Comparison of ENCODE assay signal across 8 cellular contexts in the genomic region with DNA sequence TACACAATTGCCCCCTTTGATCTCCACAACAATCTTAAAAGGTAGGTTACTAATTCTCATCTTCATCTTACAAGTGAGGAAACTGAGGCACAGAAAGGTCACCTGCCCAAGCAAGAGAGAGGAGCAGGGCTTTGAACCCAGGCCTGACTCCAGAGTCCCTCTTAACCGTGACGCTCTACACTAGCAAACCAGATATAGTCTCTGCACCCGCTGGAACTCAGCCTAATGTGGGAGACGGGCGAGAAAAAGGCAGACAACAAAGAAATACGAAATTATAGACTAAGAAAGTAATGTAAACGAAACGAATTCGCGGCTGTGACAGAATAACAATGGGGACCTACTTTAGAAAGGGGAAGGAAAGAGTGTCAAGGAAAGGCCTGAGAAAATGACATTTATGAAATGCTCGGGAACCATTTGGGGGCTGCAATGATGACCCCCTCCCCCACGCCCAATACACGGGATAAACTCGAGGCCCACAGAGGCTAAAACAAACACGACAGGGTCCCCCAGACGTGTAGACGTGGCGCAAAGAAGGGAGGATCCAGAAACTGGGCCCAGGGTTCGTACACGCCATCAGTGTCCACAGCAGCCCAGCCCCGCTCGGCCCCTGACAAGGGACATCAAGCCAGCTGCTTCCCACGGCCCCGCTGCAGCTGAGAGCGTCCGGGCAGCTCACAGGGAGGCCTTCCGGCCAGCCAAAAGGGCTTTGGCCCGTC. TPM values are rescaled to one million over a fixed set of nuclear protein-coding genes. Genes with fewer than 3 reads are reported as not detected.
DNase-seq lines count a peak whose midpoint lies in the region; ATAC-seq and TF ChIP-seq lines count a peak whose summit lies in the region.

No MANE protein-coding gene starts in this region.

- H3K27me3 ChIP-seq in adrenal gland (no peaks in the 10 kb centered on the region), smooth muscle cell (ENCODE audit: low read depth) (no peaks in the 10 kb centered on the region)

- H3K9me3 ChIP-seq in adrenal gland (replicated peaks in 1 of 3) (no peaks in the 10 kb centered on the region), iPS-18c (ENCODE audit: control insufficient read depth, insufficient read depth, low read length) (no peaks in the 10 kb centered on the region), smooth muscle cell (replicated peaks; ENCODE audit: low read depth) (no peaks in the 10 kb centered on the region)

- in situ Hi-C loops in KBM-7 (cut with MboI; ENCODE audit: low pct_unique_long_range_greater_than_20kb, low sequenced_read_pairs): no loop called here

- H3K79me2 ChIP-seq in smooth muscle cell (ENCODE audit: low read depth): peaks cover 56% of the 10 kb centered on the region

- peaks cover 7% of the 10 kb centered on the region for H3F3A ChIP-seq in smooth muscle cell (ENCODE audit: low read depth)

- ATAC-seq in GM21447 (IDR thresholded peaks at IDR 0.05; ENCODE audit: unreplicated experiment) (peak; percentile 12), GM18873 (IDR thresholded peaks at IDR 0.05; ENCODE audit: low FRiP score, unreplicated experiment) (no peak)

- peak overlapping the region; percentile 83 for H2AFZ ChIP-seq in smooth muscle cell (ENCODE audit: low read depth)

- peaks cover 49% of the 10 kb centered on the region for H4K20me1 ChIP-seq in smooth muscle cell (ENCODE audit: low read depth)

- H3K4me2 ChIP-seq in smooth muscle cell: peak overlapping the region; percentile 96

- H3K4me3 ChIP-seq in adrenal gland: peak overlapping the region; percentile 28 to 97 (median 86)
- H3K4me3 ChIP-seq in iPS-18c (ENCODE audit: insufficient read depth, low read depth, low read length): peak overlapping the region; percentile 94
- H3K4me3 ChIP-seq in smooth muscle cell: peak overlapping the region; percentile 90

- TF ChIP-seq POLR2A in adrenal gland (IDR thresholded peaks at IDR 0.05): no peak

- TF ChIP-seq CTCF in adrenal gland (IDR thresholded peaks at IDR 0.05) (no peak), smooth muscle cell (IDR thresholded peaks at IDR 0.05; ENCODE audit: borderline replicate concordance, insufficient read depth, poor library complexity, severe bottlenecking) (no peak)

- H3K36me3 ChIP-seq in adrenal gland (replicated peaks in 1 of 2): peaks cover 0 to 5% of the 10 kb centered on the region in 2 donors
- H3K36me3 ChIP-seq in smooth muscle cell (ENCODE audit: low read depth): no peaks in the 10 kb centered on the region

- peak overlapping the region; percentile 74 to 95 (median 93) for H3K27ac ChIP-seq in adrenal gland
- H3K27ac ChIP-seq in smooth muscle cell (ENCODE audit: low read depth): peak overlapping the region; percentile 95

- intact Hi-C loops in adrenal gland (cut with DNase I): loop anchor here in 1 of 2 donors (5.0 kb wide), 1 partner anchor 220 kb away; the partner anchor contains the start of gene GGT7

- peak overlapping the region; percentile 92 for H3K9ac ChIP-seq in smooth muscle cell (ENCODE audit: low read depth)

- DNase-seq in DMS53 treated with DMSO at 0.1 percent for 48 hours (lab: John Stamatoyannopoulos, UW; ENCODE audit: unreplicated experiment) (peak; percentile 29), KBM-7 (peak; percentile 47), adrenal gland (peak in 4 of 7 donors; percentile 32 to 78 (median 50)), smooth muscle cell (lab: John Stamatoyannopoulos, UW; ENCODE audit: unreplicated experiment) (no peak), LoVo (ENCODE audit: low spot score) (no peak)

- H3K4me1 ChIP-seq in adrenal gland (replicated peaks in 1 of 2) (peaks cover 29 to 51% of the 10 kb centered on the region in 2 donors), smooth muscle cell (ENCODE audit: low read depth) (peaks cover 11% of the 10 kb centered on the region)

- 0 to 1% (median 0%) methylated on average over 17 to 28 of the region's 28 CpGs for WGBS in adrenal gland, 4 donors
- 2% methylated on average over 25 of the region's 28 CpGs for WGBS in smooth muscle cell (ENCODE audit: low lambda C conversion rate)

RNA-seq across cellular contexts. Expression of gene TRPC4AP, which starts 0.6 kb away (rescaled TPM):
- total RNA-seq in adrenal gland (10 to 100 TPM; 68.3 to 87.2 (median 81.2) TPM), smooth muscle cell (77.3 and 83.5 TPM in 2 replicates)
- polyA plus RNA-seq in adrenal gland (10 to 100 TPM; 50.2 to 68.5 (median 56.2) TPM), smooth muscle cell (87.2 and 95.4 TPM in 2 replicates)

RNA-seq across cellular contexts. Expression of gene EDEM2, which starts 55.2 kb away (rescaled TPM):
- total RNA-seq in adrenal gland: 10 to 100 TPM; 29.3 to 62.5 (median 42.3) TPM
- 10 to 100 TPM; 16.2 to 39.4 (median 25.0) TPM for polyA plus RNA-seq in adrenal gland
- total RNA-seq in smooth muscle cell: 7.8 and 11.6 TPM in 2 replicates
- polyA plus RNA-seq in smooth muscle cell: 19.4 and 22.6 TPM in 2 replicates

Comparison
In these comparisons a context has a peak if more than half of its experiments do, and no peak if none do; other contexts are left out.
1. DNase-seq: peak in DMS53 treated with DMSO at 0.1 percent for 48 hours (single experiment), KBM-7 (single experiment) and adrenal gland (4 of 7); none in smooth muscle cell (single experiment) and LoVo (single experiment).
2. Peak in every context shown above with its lines, with median percentiles within 50 percentile points of each other: H3K4me3 ChIP-seq.